ENCODE assay signal across 1 cellular context in genomic region chr5:131252824-131253171, GRCh38.
TF ChIP-seq lines count a peak whose summit lies in the region.

No MANE protein-coding gene starts in this region.

TF ChIP-seq in HepG2, 621 proteins besides CTCF, POLR2A, EP300 and RAD21 (continued from another document):
- TF ChIP-seq ZBTB4 (CRISPR knock-in tag; IDR thresholded peaks at IDR 0.05; ENCODE audit: borderline replicate concordance), result no peak
- no peak for TF ChIP-seq ONECUT2 (CRISPR knock-in tag; IDR thresholded peaks at IDR 0.05)
- no peak for TF ChIP-seq ZNF619 (CRISPR knock-in tag; IDR thresholded peaks at IDR 0.05)
- no peak for TF ChIP-seq ZNF20 (CRISPR knock-in tag; IDR thresholded peaks at IDR 0.05)
- TF ChIP-seq MBNL3 (CRISPR knock-in tag; conservative IDR thresholded peaks at IDR 0.05), result no peak
- TF ChIP-seq TFDP2 (CRISPR knock-in tag; IDR thresholded peaks at IDR 0.05), result no peak
- TF ChIP-seq HMGXB4 (CRISPR knock-in tag; IDR thresholded peaks at IDR 0.05; ENCODE audit: borderline replicate concordance in 1 of 2, low read depth in 1 of 2), result no peak
- no peak for TF ChIP-seq SNAPC4 (CRISPR knock-in tag; IDR thresholded peaks at IDR 0.05)
- TF ChIP-seq ATF2 (CRISPR knock-in tag; IDR thresholded peaks at IDR 0.05), result no peak
- TF ChIP-seq GATA4 (IDR thresholded peaks at IDR 0.05; ENCODE audit: borderline replicate concordance, low read depth), result no peak
